ENCODE assay signal across 10 cellular contexts in the genomic region with DNA sequence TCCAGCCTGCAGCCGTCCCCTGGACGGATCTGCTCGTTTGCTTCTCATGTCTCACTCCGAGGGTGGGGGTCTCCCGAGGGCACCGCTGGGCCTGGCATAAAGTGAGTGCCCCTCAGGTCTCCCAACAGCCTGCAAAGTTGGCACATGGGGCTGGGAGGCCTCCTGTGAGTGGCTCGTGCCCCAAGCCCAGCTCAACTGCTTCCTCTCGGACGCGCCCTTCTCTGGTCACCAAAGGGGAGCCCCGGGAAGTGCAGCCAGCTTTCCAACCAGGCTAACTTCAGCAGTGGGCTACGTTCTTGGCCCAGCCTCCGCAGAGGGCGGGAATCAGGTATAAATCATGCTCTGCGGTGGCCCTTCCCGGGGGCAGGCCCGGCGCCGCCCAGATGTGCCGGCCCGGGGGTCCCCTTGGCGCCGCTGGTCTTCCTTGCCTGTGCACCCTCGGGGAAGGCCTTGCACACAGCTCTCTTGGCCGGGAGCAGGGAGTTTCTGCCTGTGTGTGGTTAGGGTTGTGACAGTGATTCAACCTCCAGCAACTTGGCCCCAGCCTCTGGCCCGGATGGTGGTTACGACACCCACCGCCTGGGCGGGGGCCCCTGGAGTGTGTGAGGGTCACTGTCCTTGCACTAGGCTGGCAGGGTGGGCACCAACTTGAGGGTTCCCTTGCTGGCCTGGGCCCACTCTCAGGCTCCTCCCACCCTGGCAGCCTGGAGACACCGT. TPM values are rescaled to one million over a fixed set of nuclear protein-coding genes. Genes with fewer than 3 reads are reported as not detected.
DNase-seq lines count a peak whose midpoint lies in the region; ATAC-seq and TF ChIP-seq lines count a peak whose summit lies in the region.
"Had no signal": no experiment of that assay in that cellular context is flagged by ENCODE, and none has a peak within 500 bp of the region (broad histone marks: within the 10 kb centered on the region; RNA-seq: fewer than 3 reads in every experiment).

No MANE protein-coding gene starts in this region.

- H3K9me3 Mint-ChIP-seq in activated naive CD8-positive, alpha-beta T cell treated with anti-CD3 and anti-CD28 coated beads, Interleukin-2, amount 10 ng/mL, durations not matched to agents 7 days and 5 days: no peaks in the 10 kb centered on the region
- H3K9me3 Mint-ChIP-seq in activated naive CD8-positive, alpha-beta T cell treated with anti-CD3 and anti-CD28 coated beads for 36 hours: no peaks in the 10 kb centered on the region

- peak; percentile 20 for DNase-seq in activated naive CD8-positive, alpha-beta T cell treated with anti-CD3 and anti-CD28 coated beads, Interleukin-2, amount 10 ng/mL, durations not matched to agents 7 days and 5 days
- DNase-seq in activated naive CD8-positive, alpha-beta T cell treated with anti-CD3 and anti-CD28 coated beads for 36 hours: no peak
- DNase-seq in breast epithelium (ENCODE audit: low spot score in 2 of 2): no peak
- DNase-seq in COLO829 (ENCODE audit: low spot score): no peak
- no peak for DNase-seq in NCI-H2196 treated with DMSO at 0.1 percent for 48 hours (lab: John Stamatoyannopoulos, UW; ENCODE audit: unreplicated experiment)
- DNase-seq: NK-92 treated with Interleukin-12 subunit alpha and Interleukin-12 subunit beta, amount 100 ng/mL, for 24 hours had no signal

- peak overlapping the region; percentile 55 to 84 for H3K27ac ChIP-seq in breast epithelium
- peak overlapping the region; percentile 90 to 91 for H3K27ac ChIP-seq in liver (ENCODE audit: low read depth in 1 of 2, low read length in 2 of 2)

- H3K9ac ChIP-seq in liver (ENCODE audit: low read depth in 1 of 2, low read length in 2 of 2): peak overlapping the region in 1 of 2 donors; percentile 13

- no peaks in the 10 kb centered on the region for H3K27me3 ChIP-seq in breast epithelium
- no peaks in the 10 kb centered on the region for H3K27me3 ChIP-seq in liver (ENCODE audit: control insufficient read depth in 4 of 4, insufficient read depth in 4 of 4, low read length in 3 of 4)

- intact Hi-C loops in breast epithelium (cut with DNase I; ENCODE audit: low total_unique reads): loop anchor here (10.0 kb wide), 1 partner anchor 89 kb away; a partner anchor contains a TSS

- H3K4me3 ChIP-seq in breast epithelium: peak overlapping the region in 1 of 3 donors; percentile 32
- H3K4me3 ChIP-seq in liver (ENCODE audit: low read depth in 1 of 3, low read length in 3 of 3): no peak overlapping the region
- H3K4me3 ChIP-seq: coronary artery had no signal

- TF ChIP-seq CTCF in breast epithelium (IDR thresholded peaks at IDR 0.05) (no peak), liver (IDR thresholded peaks at IDR 0.05; ENCODE audit: low read depth, low read length, missing input control) (no peak)

- no peaks in the 10 kb centered on the region for H3K4me1 Mint-ChIP-seq in activated naive CD8-positive, alpha-beta T cell treated with anti-CD3 and anti-CD28 coated beads, Interleukin-2, amount 10 ng/mL, durations not matched to agents 7 days and 5 days
- no peaks in the 10 kb centered on the region for H3K4me1 Mint-ChIP-seq in activated naive CD8-positive, alpha-beta T cell treated with anti-CD3 and anti-CD28 coated beads for 36 hours

- WGBS in liver: 36% methylated on average over 30 of the region's 30 CpGs

- H3K4me3 Mint-ChIP-seq in activated naive CD8-positive, alpha-beta T cell treated with anti-CD3 and anti-CD28 coated beads, Interleukin-2, amount 10 ng/mL, durations not matched to agents 7 days and 5 days: no peak overlapping the region
- no peak overlapping the region for H3K4me3 Mint-ChIP-seq in activated naive CD8-positive, alpha-beta T cell treated with anti-CD3 and anti-CD28 coated beads for 36 hours

- TF ChIP-seq POLR2A in breast epithelium (IDR thresholded peaks at IDR 0.05): no peak

- H3K4me1 ChIP-seq in breast epithelium (peaks cover 46 to 55% of the 10 kb centered on the region in 2 donors), liver (ENCODE audit: control insufficient read depth in 4 of 4, insufficient read depth in 4 of 4, low read length in 3 of 4) (peaks cover 68 to 98% (median 84%) of the 10 kb centered on the region in 4 donors)

- peak in 1 of 2 donors; percentile 8 for TF ChIP-seq RAD21 in liver (IDR thresholded peaks at IDR 0.05)

- no peaks in the 10 kb centered on the region for H3K36me3 Mint-ChIP-seq in activated naive CD8-positive, alpha-beta T cell treated with anti-CD3 and anti-CD28 coated beads, Interleukin-2, amount 10 ng/mL, durations not matched to agents 7 days and 5 days
- H3K36me3 Mint-ChIP-seq in activated naive CD8-positive, alpha-beta T cell treated with anti-CD3 and anti-CD28 coated beads for 36 hours: no peaks in the 10 kb centered on the region

- H3K9me3 ChIP-seq in breast epithelium: no peaks in the 10 kb centered on the region
- no peaks in the 10 kb centered on the region for H3K9me3 ChIP-seq in liver (ENCODE audit: control insufficient read depth in 4 of 4, low read length in 3 of 4)

- ATAC-seq in activated naive CD8-positive, alpha-beta T cell treated with anti-CD3 and anti-CD28 coated beads, Interleukin-2, amount 10 ng/mL, durations not matched to agents 7 days and 5 days (ENCODE audit: low read depth): no peak
- ATAC-seq in HG02852 (IDR thresholded peaks at IDR 0.05; ENCODE audit: unreplicated experiment) (no peak), HG02610 (IDR thresholded peaks at IDR 0.05; ENCODE audit: unreplicated experiment) (no peak)

- H3K27me3 Mint-ChIP-seq in activated naive CD8-positive, alpha-beta T cell treated with anti-CD3 and anti-CD28 coated beads, Interleukin-2, amount 10 ng/mL, durations not matched to agents 7 days and 5 days: no peaks in the 10 kb centered on the region
- H3K27me3 Mint-ChIP-seq in activated naive CD8-positive, alpha-beta T cell treated with anti-CD3 and anti-CD28 coated beads for 36 hours: no peaks in the 10 kb centered on the region

- POLR2A ChIA-PET in activated naive CD8-positive, alpha-beta T cell treated with anti-CD3 and anti-CD28 coated beads, Interleukin-2, amount 10 ng/mL, durations not matched to agents 7 days and 5 days (lab: Charles Lee): no interaction called here

- no peak overlapping the region for H3K27ac Mint-ChIP-seq in activated naive CD8-positive, alpha-beta T cell treated with anti-CD3 and anti-CD28 coated beads, Interleukin-2, amount 10 ng/mL, durations not matched to agents 7 days and 5 days
- no peak overlapping the region for H3K27ac Mint-ChIP-seq in activated naive CD8-positive, alpha-beta T cell treated with anti-CD3 and anti-CD28 coated beads for 36 hours

- H3K36me3 ChIP-seq in breast epithelium: no peaks in the 10 kb centered on the region
- H3K36me3 ChIP-seq in liver (ENCODE audit: control insufficient read depth in 4 of 4, insufficient read depth in 3 of 4, low read depth in 1 of 4, low read length in 3 of 4): no peaks in the 10 kb centered on the region

TF ChIP-seq in liver, 16 proteins besides CTCF, POLR2A, EP300 and RAD21 (continues in another document):
- TF ChIP-seq, protein P1, sequence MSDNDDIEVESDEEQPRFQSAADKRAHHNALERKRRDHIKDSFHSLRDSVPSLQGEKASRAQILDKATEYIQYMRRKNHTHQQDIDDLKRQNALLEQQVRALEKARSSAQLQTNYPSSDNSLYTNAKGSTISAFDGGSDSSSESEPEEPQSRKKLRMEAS (IDR thresholded peaks at IDR 0.05): no peak
- TF ChIP-seq RXRA (IDR thresholded peaks at IDR 0.05): peak; percentile 66 to 73
- TF ChIP-seq HNF4A (conservative IDR thresholded peaks at IDR 0.05): peak in 1 of 2 donors; percentile 59
- peak; percentile 55 for TF ChIP-seq SP1 (IDR thresholded peaks at IDR 0.05)
- no peak for TF ChIP-seq NR2F2 (IDR thresholded peaks at IDR 0.05)
- TF ChIP-seq JUND (IDR thresholded peaks at IDR 0.05): no peak
- no peak for TF ChIP-seq GABPA (IDR thresholded peaks at IDR 0.05 in 1 of 2, conservative IDR thresholded peaks at IDR 0.05 in 1 of 2)
- peak; percentile 33 for TF ChIP-seq YY1 (IDR thresholded peaks at IDR 0.05)
- TF ChIP-seq, protein P2, sequence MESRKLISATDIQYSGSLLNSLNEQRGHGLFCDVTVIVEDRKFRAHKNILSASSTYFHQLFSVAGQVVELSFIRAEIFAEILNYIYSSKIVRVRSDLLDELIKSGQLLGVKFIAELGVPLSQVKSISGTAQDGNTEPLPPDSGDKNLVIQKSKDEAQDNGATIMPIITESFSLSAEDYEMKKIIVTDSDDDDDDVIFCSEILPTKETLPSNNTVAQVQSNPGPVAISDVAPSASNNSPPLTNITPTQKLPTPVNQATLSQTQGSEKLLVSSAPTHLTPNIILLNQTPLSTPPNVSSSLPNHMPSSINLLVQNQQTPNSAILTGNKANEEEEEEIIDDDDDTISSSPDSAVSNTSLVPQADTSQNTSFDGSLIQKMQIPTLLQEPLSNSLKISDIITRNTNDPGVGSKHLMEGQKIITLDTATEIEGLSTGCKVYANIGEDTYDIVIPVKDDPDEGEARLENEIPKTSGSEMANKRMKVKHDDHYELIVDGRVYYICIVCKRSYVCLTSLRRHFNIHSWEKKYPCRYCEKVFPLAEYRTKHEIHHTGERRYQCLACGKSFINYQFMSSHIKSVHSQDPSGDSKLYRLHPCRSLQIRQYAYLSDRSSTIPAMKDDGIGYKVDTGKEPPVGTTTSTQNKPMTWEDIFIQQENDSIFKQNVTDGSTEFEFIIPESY (IDR thresholded peaks at IDR 0.05): no peak
- TF ChIP-seq, protein P3, sequence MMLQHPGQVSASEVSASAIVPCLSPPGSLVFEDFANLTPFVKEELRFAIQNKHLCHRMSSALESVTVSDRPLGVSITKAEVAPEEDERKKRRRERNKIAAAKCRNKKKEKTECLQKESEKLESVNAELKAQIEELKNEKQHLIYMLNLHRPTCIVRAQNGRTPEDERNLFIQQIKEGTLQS (IDR thresholded peaks at IDR 0.05): peak; percentile 30
- no peak for TF ChIP-seq FOXA1 (IDR thresholded peaks at IDR 0.05)

RNA-seq across cellular contexts. Expression of a gene that starts 20.7 kb away (rescaled TPM):
- 10 to 100 TPM; 26.2 to 26.3 TPM for total RNA-seq in activated naive CD8-positive, alpha-beta T cell treated with anti-CD3 and anti-CD28 coated beads, Interleukin-2, amount 10 ng/mL, durations not matched to agents 7 days and 5 days
- total RNA-seq in activated naive CD8-positive, alpha-beta T cell treated with anti-CD3 and anti-CD28 coated beads for 36 hours: 10 to 100 TPM; 30.1 to 30.9 TPM
- total RNA-seq in breast epithelium: 10 to 100 TPM; 23.3 to 32.0 (median 23.4) TPM
- 10 to 100 TPM; 18.0 to 36.1 TPM for total RNA-seq in liver
- polyA plus RNA-seq in liver: 10 to 100 TPM; 16.9 to 30.3 TPM
